20 cellular contexts compared by ENCODE assay signal in the genomic region with DNA sequence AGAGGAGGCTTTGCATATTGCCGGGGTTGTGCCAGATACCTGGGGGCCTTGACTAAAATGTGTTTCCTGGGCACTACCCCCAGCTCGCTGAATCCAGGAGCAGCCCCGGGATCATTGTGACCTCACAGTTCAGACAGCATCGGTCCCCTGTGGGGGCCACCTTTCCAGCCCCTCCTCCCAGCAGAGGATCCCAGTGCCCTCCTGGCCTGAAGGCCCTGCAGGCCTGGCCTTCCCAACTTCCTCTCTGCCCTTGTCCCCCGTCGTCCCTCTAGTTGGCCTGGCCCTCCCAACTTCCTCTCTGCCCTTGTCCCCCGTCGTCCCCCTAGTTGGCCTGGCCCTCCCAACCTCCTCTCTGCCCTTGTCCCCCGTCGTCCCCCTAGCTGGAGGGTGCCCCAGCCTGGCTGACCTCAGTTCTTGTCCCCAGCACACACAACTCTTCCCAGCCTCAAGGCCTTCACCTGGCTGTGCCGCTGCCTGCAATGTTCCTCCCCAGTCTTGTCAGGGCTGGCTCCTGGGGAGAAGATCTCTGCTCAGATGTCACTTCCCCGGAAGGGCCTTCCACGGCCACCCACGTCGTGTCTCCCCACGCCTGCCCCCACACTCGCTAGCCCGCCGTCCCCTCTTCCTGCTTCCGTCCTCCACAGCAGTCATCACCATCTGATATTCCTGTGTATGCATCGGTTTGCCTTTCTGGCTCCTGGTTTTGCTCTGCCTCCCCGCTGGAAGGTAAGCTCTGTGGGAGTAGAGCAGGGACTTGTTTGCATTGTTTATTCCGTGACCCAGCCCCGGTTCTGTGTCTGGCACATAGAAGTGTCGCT. TPM values are rescaled to one million over a fixed set of nuclear protein-coding genes. Genes with fewer than 3 reads are reported as not detected.
DNase-seq lines count a peak whose midpoint lies in the region; ATAC-seq and TF ChIP-seq lines count a peak whose summit lies in the region.
"Had no signal": no experiment of that assay in that cellular context is flagged by ENCODE, and none has a peak within 500 bp of the region (broad histone marks: within the 10 kb centered on the region; RNA-seq: fewer than 3 reads in every experiment).

No MANE protein-coding gene starts in this region.

- ATAC-seq in IMR-90 (ENCODE audit: low read depth) = no peak
- ATAC-seq: activated CD4-positive, CD25-positive, alpha-beta regulatory T cell treated with anti-CD3 and anti-CD28 coated beads, Interleukin-2, amount 50 U/mL, for 24 hours; activated CD8-positive, alpha-beta T cell treated with anti-CD3 and anti-CD28 coated beads, Interleukin-2, amount 10 ng/mL, durations not matched to agents 7 days and 5 days; foreskin keratinocyte; right cardiac atrium; upper lobe of right lung had no signal

- peaks cover 0 to 28% of the 10 kb centered on the region in 2 experiments; a peak in 2 of 4 replicates for H3K79me1 ChIP-seq in IMR-90 (ENCODE audit: low read depth in 1 of 2, low read length in 2 of 2)

- H3K27ac ChIP-seq in IMR-90 (ENCODE audit: insufficient read depth, low read length) = no peak overlapping the region
- H3K27ac ChIP-seq in esophagus muscularis mucosa (replicated peaks in 1 of 4) = no peak overlapping the region
- H3K27ac ChIP-seq: foreskin keratinocyte, hepatocyte, upper lobe of right lung had no signal

- no peak overlapping the region for H4K8ac ChIP-seq in IMR-90 (ENCODE audit: low read depth in 2 of 2, low read length in 2 of 2)

- peaks cover 5% of the 10 kb centered on the region; the same call in 1 of the 2 replicates for H3K4me1 ChIP-seq in IMR-90 (ENCODE audit: control insufficient read depth, insufficient read depth, low read length)
- no peaks in the 10 kb centered on the region for H3K4me1 ChIP-seq in esophagus muscularis mucosa

- H3K4me1 Mint-ChIP-seq in CD14-positive monocyte = no peaks in the 10 kb centered on the region
- H3K4me1 Mint-ChIP-seq: CD4-positive, CD25-positive, alpha-beta regulatory T cell had no signal

- no peak overlapping the region for H2BK20ac ChIP-seq in IMR-90 (ENCODE audit: low read depth, low read length)

- H2BK120ac ChIP-seq in IMR-90 (ENCODE audit: low read depth, low read length) = no peak overlapping the region

- no peak overlapping the region for H3K9ac ChIP-seq in IMR-90 (ENCODE audit: low read depth, low read length)

- H3K56ac ChIP-seq in IMR-90 (ENCODE audit: extremely low read depth, insufficient read depth, low read length) = no peak overlapping the region

- H3K9me1 ChIP-seq in IMR-90 (ENCODE audit: insufficient read depth, low read length) = 0 out of 2 replicates have a peak, but pooled peaks cover 4% of the 10 kb centered on the region

- H4K5ac ChIP-seq in IMR-90 (ENCODE audit: low read depth, low read length) = no peak overlapping the region

- TF ChIP-seq EP300 in esophagus muscularis mucosa (IDR thresholded peaks at IDR 0.05) = no peak

- no peak for TF ChIP-seq RAD21 in IMR-90 (IDR thresholded peaks at IDR 0.05; ENCODE audit: low read length)

- H3K36me3 Mint-ChIP-seq in CD14-positive monocyte = no peaks in the 10 kb centered on the region
- H3K36me3 Mint-ChIP-seq: CD4-positive, CD25-positive, alpha-beta regulatory T cell had no signal

- TF ChIP-seq POLR2A in IMR-90 (IDR thresholded peaks at IDR 0.05; ENCODE audit: low read depth, low read length) (no peak), esophagus muscularis mucosa (IDR thresholded peaks at IDR 0.05; ENCODE audit: low read depth) (no peak)

- H3K18ac ChIP-seq in IMR-90 (ENCODE audit: low read depth, low read length) = no peak overlapping the region

- H3K4me2 ChIP-seq in IMR-90 (ENCODE audit: low read depth, low read length) = no peak overlapping the region
- H3K4me2 ChIP-seq: hepatocyte had no signal

- peaks cover 0 to 2% (median 0%) of the 10 kb centered on the region in 7 donors for H3K9me3 Mint-ChIP-seq in CD14-positive monocyte
- H3K9me3 Mint-ChIP-seq: CD4-positive, CD25-positive, alpha-beta regulatory T cell had no signal

- no peak overlapping the region for H3K23ac ChIP-seq in IMR-90 (ENCODE audit: low read depth, low read length)

- WGBS in IMR-90 (ENCODE audit: extremely low coverage in 2 of 2, insufficient read length in 1 of 2), 2 experiments = 62% methylated on average over 19 of the region's 25 CpGs; no CpG with 5 or more reads in 1 of the 2 experiments
- 83% methylated on average over 22 of the region's 25 CpGs for WGBS in esophagus muscularis mucosa

- H4K91ac ChIP-seq in IMR-90 (ENCODE audit: insufficient read depth, low read depth, low read length) = no peak overlapping the region

- H3K4me3 Mint-ChIP-seq in CD14-positive monocyte = peak overlapping the region in 1 of 2 donors; percentile 11
- H3K4me3 Mint-ChIP-seq: activated CD8-positive, alpha-beta T cell treated with anti-CD3 and anti-CD28 coated beads, Interleukin-2, amount 10 ng/mL, durations not matched to agents 7 days and 5 days; CD4-positive, CD25-positive, alpha-beta regulatory T cell had no signal

- peak overlapping the region; percentile 70 for H2AK9ac ChIP-seq in IMR-90 (replicated peaks; ENCODE audit: low read depth, low read length, poor library complexity)

- H3K27me3 Mint-ChIP-seq in CD14-positive monocyte (ENCODE audit: low read depth in 3 of 3) = peaks cover 9 to 25% (median 20%) of the 10 kb centered on the region in 3 donors

- H3K9me3 ChIP-seq in IMR-90 (ENCODE audit: control insufficient read depth, insufficient read depth, low read length) (no peaks in the 10 kb centered on the region), esophagus muscularis mucosa (no peaks in the 10 kb centered on the region)
- H3K9me3 ChIP-seq: upper lobe of right lung had no signal

- H2AFZ ChIP-seq in IMR-90 (replicated peaks; ENCODE audit: low read length, poor library complexity) = no peak overlapping the region
- H2AFZ ChIP-seq: hepatocyte had no signal

- H4K20me1 ChIP-seq in IMR-90 (ENCODE audit: insufficient read depth, low read length) = peaks cover 4% of the 10 kb centered on the region; the same call in 1 of the 2 replicates

- in situ Hi-C loops in IMR-90 (cut with MboI; ENCODE audit: low sequenced_read_pairs) = no loop called here

- peak overlapping the region in 1 of 7 donors; percentile 15 for H3K27ac Mint-ChIP-seq in CD14-positive monocyte
- H3K27ac Mint-ChIP-seq: activated CD8-positive, alpha-beta T cell treated with anti-CD3 and anti-CD28 coated beads, Interleukin-2, amount 10 ng/mL, durations not matched to agents 7 days and 5 days; CD4-positive, CD25-positive, alpha-beta regulatory T cell had no signal

- H3K4ac ChIP-seq in IMR-90 (ENCODE audit: low read depth, low read length) = no peak overlapping the region

- POLR2A ChIA-PET in IMR-90 (lab: Charles Lee; ENCODE audit: unreplicated experiment) = no interaction called here

- DNase-seq in CD14-positive monocyte (ENCODE audit: low spot score) (peak; percentile 38), IMR-90 (no peak), esophagus muscularis mucosa (ENCODE audit: extremely low spot score) (peak; percentile 87), posterior vena cava (ENCODE audit: low spot score) (peak; percentile 69), SHP77 treated with DMSO at 0.1 percent for 48 hours (lab: John Stamatoyannopoulos, UW) (no peak), NCI-H1092 treated with DMSO at 0.1 percent for 48 hours (lab: John Stamatoyannopoulos, UW) (no peak)
- no peak for DNase-seq in central memory CD4-positive, alpha-beta T cell
- DNase-seq: activated naive CD4-positive, alpha-beta T cell treated with anti-CD3 and anti-CD28 coated beads, Interleukin-2, amount 50 U/mL, for 16 hours; activated T-cell treated with anti-CD3 and anti-CD28 coated beads, Interleukin-2, amount 50 U/mL, for 48 hours; CD4-positive, CD25-positive, alpha-beta regulatory T cell; effector CD4-positive, alpha-beta T cell; erythroblast; foreskin keratinocyte; NCI-H1694 treated with DMSO at 0.1 percent for 48 hours; occipital lobe; upper lobe of right lung had no signal

- H3K27me3 ChIP-seq in IMR-90 (ENCODE audit: control insufficient read depth, insufficient read depth, low read length) = peaks cover 2% of the 10 kb centered on the region; the same call in 1 of the 2 replicates
- peaks cover 0 to 66% (median 2%) of the 10 kb centered on the region in 4 donors for H3K27me3 ChIP-seq in esophagus muscularis mucosa
- H3K27me3 ChIP-seq: foreskin keratinocyte had no signal

- no peak for TF ChIP-seq CTCF in CD14-positive monocyte (IDR thresholded peaks at IDR 0.05)
- no peak for TF ChIP-seq CTCF in IMR-90 (conservative IDR thresholded peaks at IDR 0.05; ENCODE audit: low read depth, low read length)
- TF ChIP-seq CTCF in esophagus muscularis mucosa (IDR thresholded peaks at IDR 0.05) = no peak

- H3K36me3 ChIP-seq in IMR-90 (ENCODE audit: control insufficient read depth, insufficient read depth, low read length) = no peaks in the 10 kb centered on the region
- no peaks in the 10 kb centered on the region for H3K36me3 ChIP-seq in esophagus muscularis mucosa
- H3K36me3 ChIP-seq: upper lobe of right lung had no signal

- dilution Hi-C loops in IMR-90 (cut with HindIII; ENCODE audit: low sequenced_read_pairs, unreplicated experiment) = no loop called here

- no peak overlapping the region for H2BK5ac ChIP-seq in IMR-90 (ENCODE audit: low read depth, low read length, poor library complexity, severe bottlenecking)

- no peak overlapping the region for H2AK5ac ChIP-seq in IMR-90 (ENCODE audit: low read depth, low read length)

- CTCF ChIA-PET in IMR-90 (lab: Yijun Ruan, JAX) = no interaction called here

- BruUV-seq in IMR-90 (replicated peaks; lab: Mats Ljungman, UMichigan) = no TSS peak

- no peak overlapping the region for H3K14ac ChIP-seq in IMR-90 (replicated peaks; ENCODE audit: low read depth, low read length)

- intact Hi-C loops in CD14-positive monocyte (cut with micrococcal nuclease) = no loop called here
- intact Hi-C loops in IMR-90 (cut with micrococcal nuclease) = no loop called here
- intact Hi-C loops in esophagus muscularis mucosa (cut with DNase I) = no loop called here
- intact Hi-C loops in posterior vena cava (cut with DNase I) = loop anchor here in 1 of 2 donors (5.0 kb wide), 1 partner anchor 1413 kb away; no protein-coding TSS in a partner anchor

- no peak overlapping the region for H2BK15ac ChIP-seq in IMR-90 (ENCODE audit: low read depth, low read length)

- no peak overlapping the region for H3K4me3 ChIP-seq in IMR-90 (ENCODE audit: insufficient read depth, low read depth, low read length)
- H3K4me3 ChIP-seq in esophagus muscularis mucosa = no peak overlapping the region
- H3K4me3 ChIP-seq: hepatocyte, upper lobe of right lung had no signal

TF ChIP-seq in IMR-90, 13 proteins besides CTCF, POLR2A, EP300 and RAD21 (continues in another document):
- TF ChIP-seq BHLHE40 (IDR thresholded peaks at IDR 0.05; ENCODE audit: low read depth, low read length) (no peak), RCOR1 (IDR thresholded peaks at IDR 0.05; ENCODE audit: insufficient replicate concordance, low read length) (no peak), CEBPB (IDR thresholded peaks at IDR 0.05; ENCODE audit: low read depth, low read length) (no peak), FOS (IDR thresholded peaks at IDR 0.05; ENCODE audit: low read depth, low read length) (no peak)

RNA-seq across cellular contexts. Expression of a gene that starts 12.6 kb away (rescaled TPM):
- polyA plus RNA-seq in CD14-positive monocyte = not detected
- 4.1 and 4.4 TPM in 2 replicates for total RNA-seq in IMR-90 (2012; rRNA removed)
- 8.0 and 10.7 TPM in 2 replicates for polyA plus RNA-seq in IMR-90 (2012; rRNA removed)
- polyA plus RNA-seq in IMR-90 (2012; cell fraction: cytosol; rRNA removed) = 3.8 and 9.8 TPM in 2 replicates
- polyA plus RNA-seq in IMR-90 (2012; cell fraction: nucleus; rRNA removed; ENCODE audit: low replicate concordance) = 20.0 and 34.3 TPM in 2 replicates
- 100 to 1,000 TPM in 1 of 4 donors, 10 to 100 TPM in 3; 25.3 to 107 (median 48.8) TPM for total RNA-seq in esophagus muscularis mucosa
- 10 to 100 TPM; 55.4 to 56.2 TPM for total RNA-seq in posterior vena cava
- total RNA-seq: activated CD8-positive, alpha-beta T cell treated with anti-CD3 and anti-CD28 coated beads, Interleukin-2, amount 10 ng/mL, durations not matched to agents 7 days and 5 days; CD4-positive, CD25-positive, alpha-beta regulatory T cell had no signal
- polyA plus RNA-seq: CD4-positive, CD25-positive, alpha-beta regulatory T cell had no signal

Comparison
In these comparisons a context has a peak if more than half of its experiments do, and no peak if none do; other contexts are left out.
1. DNase-seq: peak in CD14-positive monocyte (single experiment), esophagus muscularis mucosa (single experiment) and posterior vena cava (single experiment); none in IMR-90 (single experiment), SHP77 treated with DMSO at 0.1 percent for 48 hours (single experiment), NCI-H1092 treated with DMSO at 0.1 percent for 48 hours (single experiment) and central memory CD4-positive, alpha-beta T cell (single experiment).